Comparison of ENCODE assay signal across 8 cellular contexts in the genomic region with DNA sequence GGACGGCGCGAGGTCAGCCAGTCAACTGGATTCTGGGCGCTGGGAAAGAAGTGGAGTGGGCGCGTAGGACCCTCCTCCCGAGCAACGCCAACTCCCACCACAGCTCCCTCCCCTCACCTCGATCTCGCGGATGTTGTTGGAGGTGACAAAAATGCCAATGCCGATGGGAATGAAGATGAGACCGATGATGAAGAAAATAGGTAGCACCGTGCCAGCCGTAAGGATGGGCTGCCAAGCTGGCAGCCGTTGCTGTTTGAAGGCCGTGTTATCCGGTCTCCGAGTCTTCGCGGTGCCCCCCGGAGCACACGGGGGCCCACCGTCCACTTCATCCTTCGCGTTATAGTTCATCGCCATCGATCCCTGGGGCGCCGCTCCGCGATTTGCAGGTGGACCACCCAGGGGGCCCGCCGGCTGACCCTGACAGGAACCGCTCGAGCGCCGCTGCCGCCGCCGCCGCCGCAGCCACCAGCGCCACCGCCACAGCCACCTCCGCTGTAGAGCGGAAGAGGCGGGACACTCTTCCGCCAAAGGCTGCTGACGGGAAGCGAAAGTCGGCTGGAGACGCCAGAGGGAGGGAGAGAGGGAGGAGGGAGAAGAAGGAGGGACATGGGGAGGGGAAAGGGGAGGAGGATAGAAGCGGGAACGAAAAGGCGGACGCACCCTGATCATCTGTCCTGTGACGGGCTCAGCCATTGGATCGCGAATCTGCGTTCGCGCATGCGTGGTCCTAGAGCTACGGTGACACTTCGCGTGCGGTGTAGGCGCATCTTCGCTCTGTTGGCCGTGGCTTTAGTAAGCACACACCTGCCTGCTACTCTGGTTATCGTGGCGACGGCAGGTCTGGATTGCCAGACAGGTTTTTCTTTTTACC. TPM values are rescaled to one million over a fixed set of nuclear protein-coding genes. Genes with fewer than 3 reads are reported as not detected.
DNase-seq lines count a peak whose midpoint lies in the region; ATAC-seq and TF ChIP-seq lines count a peak whose summit lies in the region.

A gene (minus strand): TSS at position 508 of the 871 bp plus-strand sequence. CDS start 154 bp downstream, at position 354.

- peak in 2 of 4 donors; percentile 55 to 86 for TF ChIP-seq EP300 in upper lobe of left lung (IDR thresholded peaks at IDR 0.05)

- ATAC-seq in HG02884 (IDR thresholded peaks at IDR 0.05; ENCODE audit: unreplicated experiment): peak; percentile 86
- ATAC-seq in heart right ventricle: peak; percentile 99 to 100 (median 100)
- ATAC-seq in upper lobe of left lung (ENCODE audit: low FRiP score in 2 of 2): peak; percentile 99 to 100

- intact Hi-C loops in heart right ventricle (cut with DNase I) (loop anchor here in 2 of 10 donors (5.0 to 10.0 kb wide), 2 partner anchors 243 to 320 kb away; a partner anchor contains a TSS), posterior cingulate gyrus (cut with DNase I) (loop anchor here (2.0 to 5.0 kb wide), 2 partner anchors 42 to 318 kb away; a partner anchor contains a TSS)

- peak in 3 of 9 donors; percentile 10 to 16 (median 13) for TF ChIP-seq CTCF in heart right ventricle (IDR thresholded peaks at IDR 0.05)
- peak in 2 of 6 experiments; percentile 11 to 30 for TF ChIP-seq CTCF in upper lobe of left lung (IDR thresholded peaks at IDR 0.05)

- H3K4me1 ChIP-seq in heart right ventricle (peaks cover 0 to 64% (median 48%) of the 10 kb centered on the region in 9 donors), upper lobe of left lung (peaks cover 41 to 49% (median 43%) of the 10 kb centered on the region in 4 donors)

- peak within 1 kb of the TSS; percentile 80 to 96 (median 90) for H3K4me3 ChIP-seq in heart right ventricle
- H3K4me3 ChIP-seq in upper lobe of left lung: peak within 1 kb of the TSS; percentile 70 to 93 (median 85)

- DNase-seq in NCI-H146 treated with DMSO at 0.1 percent for 48 hours (lab: John Stamatoyannopoulos, UW; ENCODE audit: unreplicated experiment) (peak; percentile 100), T-helper 1 cell (peak; percentile 94 to 99 (median 96)), amniotic stem cell (lab: John Stamatoyannopoulos, UW) (peak; percentile 97), heart right ventricle (peak; percentile 95 to 98), posterior cingulate gyrus (peak; percentile 95 to 99 (median 97)), upper lobe of left lung (peak; percentile 95 to 98)

- H3K27ac ChIP-seq in heart right ventricle: peak within 1 kb of the TSS; percentile 68 to 95 (median 92)
- H3K27ac ChIP-seq in upper lobe of left lung: peak within 1 kb of the TSS; percentile 91 to 94 (median 92)

- H3K36me3 ChIP-seq in heart right ventricle (peaks cover 0 to 9% (median 0%) of the 10 kb centered on the region in 9 donors), upper lobe of left lung (no peaks in the 10 kb centered on the region)

- no peaks in the 10 kb centered on the region for H3K27me3 ChIP-seq in heart right ventricle
- H3K27me3 ChIP-seq in upper lobe of left lung: no peaks in the 10 kb centered on the region

- 0% methylated on average over 74 of the region's 74 CpGs for WGBS in heart right ventricle, 2 donors
- WGBS in upper lobe of left lung, 2 donors: 0 to 1% methylated on average over 56 to 63 of the region's 74 CpGs

- H3K9me3 ChIP-seq in heart right ventricle: no peaks in the 10 kb centered on the region
- no peaks in the 10 kb centered on the region for H3K9me3 ChIP-seq in upper lobe of left lung

- TF ChIP-seq POLR2A in GM15510 (IDR thresholded peaks at IDR 0.05; ENCODE audit: borderline replicate concordance, extremely low read depth, insufficient read length) (peak; percentile 95), upper lobe of left lung (IDR thresholded peaks at IDR 0.05) (peak in 3 of 4 donors; percentile 67 to 97 (median 91))

RNA-seq across cellular contexts. Expression of the gene that starts here (rescaled TPM):
- total RNA-seq in heart right ventricle (10 to 100 TPM; 42.6 to 68.0 (median 55.9) TPM), upper lobe of left lung (100 to 1,000 TPM in 4 of 6 donors, 10 to 100 TPM in 2; 38.8 to 177 (median 140) TPM)
- polyA plus RNA-seq in heart right ventricle: 10 to 100 TPM; 28.7 to 32.7 TPM

Comparison
In these comparisons a context has a peak if more than half of its experiments do, and no peak if none do; other contexts are left out.
1. Peak in every context shown above with its lines: DNase-seq, ATAC-seq, H3K4me3 ChIP-seq and H3K27ac ChIP-seq.